1 cellular context compared by ENCODE assay signal in genomic region chr21:43703068-43703880, GRCh38.
A peak's percentile ranks its signal among the peaks of the same experiment; 100 is the strongest.
TF ChIP-seq lines count a peak whose summit lies in the region.

No MANE protein-coding gene starts in this region.

TF ChIP-seq in HepG2, 621 proteins besides CTCF, POLR2A, EP300 and RAD21 (continued from another document and continues in another):
- TF ChIP-seq ZBED4 (CRISPR knock-in tag; IDR thresholded peaks at IDR 0.05; ENCODE audit: borderline replicate concordance) (0 out of 2 replicates have a peak, but pooled peaks have one; percentile 50), ZNF18 (CRISPR knock-in tag; IDR thresholded peaks at IDR 0.05; ENCODE audit: insufficient replicate concordance) (peak; percentile 32), ZEB1 (IDR thresholded peaks at IDR 0.05; ENCODE audit: insufficient replicate concordance, low read depth) (no peak), HDAC2 (CRISPR knock-in tag; IDR thresholded peaks at IDR 0.05) (no peak; the same call in 1 of the 2 replicates), ZNF292 (CRISPR knock-in tag; IDR thresholded peaks at IDR 0.05; ENCODE audit: borderline replicate concordance, low read depth) (peak; percentile 49; the same call in 1 of the 2 replicates), DMAP1 (CRISPR knock-in tag; IDR thresholded peaks at IDR 0.05) (peak; percentile 42; the same call in 1 of the 2 replicates), RORA (CRISPR knock-in tag; IDR thresholded peaks at IDR 0.05) (no peak), ZNF350 (CRISPR knock-in tag; IDR thresholded peaks at IDR 0.05; ENCODE audit: borderline replicate concordance, low read depth) (peak; percentile 16; the same call in 1 of the 2 replicates), IRF2 (CRISPR knock-in tag; IDR thresholded peaks at IDR 0.05) (0 out of 2 replicates have a peak, but pooled peaks have one; percentile 20), PRMT3 (CRISPR knock-in tag; IDR thresholded peaks at IDR 0.05; ENCODE audit: borderline replicate concordance, low read depth) (no peak), MBD4 (IDR thresholded peaks at IDR 0.05; ENCODE audit: borderline replicate concordance, low read length) (no peak), ETS1 (CRISPR knock-in tag; IDR thresholded peaks at IDR 0.05) (no peak), RNF2 (conservative IDR thresholded peaks at IDR 0.05; ENCODE audit: low read depth) (no peak), NCOA1 (CRISPR knock-in tag; IDR thresholded peaks at IDR 0.05) (no peak), THAP9 (CRISPR knock-in tag; IDR thresholded peaks at IDR 0.05; ENCODE audit: borderline replicate concordance) (peak; percentile 56; the same call in 1 of the 2 replicates), ZNF10 (CRISPR knock-in tag; IDR thresholded peaks at IDR 0.05; ENCODE audit: borderline replicate concordance, low read depth) (no peak), MIER2 (CRISPR knock-in tag; IDR thresholded peaks at IDR 0.05) (0 out of 2 replicates have a peak, but pooled peaks have one; percentile 5), HHEX (CRISPR knock-in tag; IDR thresholded peaks at IDR 0.05) (no peak), ZNF574 (CRISPR knock-in tag; IDR thresholded peaks at IDR 0.05) (peak; percentile 31; the same call in 1 of the 2 replicates), NAIF1 (CRISPR knock-in tag; IDR thresholded peaks at IDR 0.05; ENCODE audit: borderline replicate concordance) (peak; percentile 81), ASH2L (IDR thresholded peaks at IDR 0.05; ENCODE audit: insufficient read length, low read depth, low read length) (peak; percentile 48), ZNF784 (CRISPR knock-in tag; IDR thresholded peaks at IDR 0.05; ENCODE audit: borderline replicate concordance) (no peak), SPEN (CRISPR knock-in tag; IDR thresholded peaks at IDR 0.05; ENCODE audit: low read depth) (peak; percentile 29), NFKBIZ (CRISPR knock-in tag; IDR thresholded peaks at IDR 0.05) (no peak), LCORL (IDR thresholded peaks at IDR 0.05) (no peak), LCORL (CRISPR knock-in tag; IDR thresholded peaks at IDR 0.05) (peak; percentile 53; the same call in 1 of the 2 replicates), ZNF713 (CRISPR knock-in tag; IDR thresholded peaks at IDR 0.05) (0 out of 2 replicates have a peak, but pooled peaks have one; percentile 44), ISL2 (CRISPR knock-in tag; IDR thresholded peaks at IDR 0.05) (no peak), ZNF775 (CRISPR knock-in tag; IDR thresholded peaks at IDR 0.05; ENCODE audit: borderline replicate concordance) (no peak), RAD51 (IDR thresholded peaks at IDR 0.05; ENCODE audit: borderline replicate concordance) (no peak), AHDC1 (CRISPR knock-in tag; IDR thresholded peaks at IDR 0.05; ENCODE audit: borderline replicate concordance) (0 out of 2 replicates have a peak, but pooled peaks have one; percentile 29), HNF1B (CRISPR knock-in tag; IDR thresholded peaks at IDR 0.05) (no peak; the same call in 1 of the 2 replicates), ZNF446 (CRISPR knock-in tag; IDR thresholded peaks at IDR 0.05) (no peak), NONO (IDR thresholded peaks at IDR 0.05) (no peak), NONO (CRISPR knock-in tag; conservative IDR thresholded peaks at IDR 0.05) (no peak), ATF1 (CRISPR knock-in tag; IDR thresholded peaks at IDR 0.05) (no peak), ZNF547 (CRISPR knock-in tag; IDR thresholded peaks at IDR 0.05) (peak; percentile 44; the same call in 1 of the 2 replicates), TBX2 (CRISPR knock-in tag; IDR thresholded peaks at IDR 0.05; ENCODE audit: borderline replicate concordance) (0 out of 2 replicates have a peak, but pooled peaks have one; percentile 15), STAG1 (CRISPR knock-in tag; IDR thresholded peaks at IDR 0.05) (no peak), TARDBP (CRISPR knock-in tag; IDR thresholded peaks at IDR 0.05) (0 out of 2 replicates have a peak, but pooled peaks have one; percentile 19), SMAD9 (CRISPR knock-in tag; IDR thresholded peaks at IDR 0.05) (no peak), HNRNPUL1 (IDR thresholded peaks at IDR 0.05; ENCODE audit: low read depth, low read length) (no peak), HNRNPH1 (optimal IDR thresholded peaks at IDR 0.05; ENCODE audit: low read depth, low read length) (no peak)
